ENCODE assay signal across 8 cellular contexts in the genomic region with DNA sequence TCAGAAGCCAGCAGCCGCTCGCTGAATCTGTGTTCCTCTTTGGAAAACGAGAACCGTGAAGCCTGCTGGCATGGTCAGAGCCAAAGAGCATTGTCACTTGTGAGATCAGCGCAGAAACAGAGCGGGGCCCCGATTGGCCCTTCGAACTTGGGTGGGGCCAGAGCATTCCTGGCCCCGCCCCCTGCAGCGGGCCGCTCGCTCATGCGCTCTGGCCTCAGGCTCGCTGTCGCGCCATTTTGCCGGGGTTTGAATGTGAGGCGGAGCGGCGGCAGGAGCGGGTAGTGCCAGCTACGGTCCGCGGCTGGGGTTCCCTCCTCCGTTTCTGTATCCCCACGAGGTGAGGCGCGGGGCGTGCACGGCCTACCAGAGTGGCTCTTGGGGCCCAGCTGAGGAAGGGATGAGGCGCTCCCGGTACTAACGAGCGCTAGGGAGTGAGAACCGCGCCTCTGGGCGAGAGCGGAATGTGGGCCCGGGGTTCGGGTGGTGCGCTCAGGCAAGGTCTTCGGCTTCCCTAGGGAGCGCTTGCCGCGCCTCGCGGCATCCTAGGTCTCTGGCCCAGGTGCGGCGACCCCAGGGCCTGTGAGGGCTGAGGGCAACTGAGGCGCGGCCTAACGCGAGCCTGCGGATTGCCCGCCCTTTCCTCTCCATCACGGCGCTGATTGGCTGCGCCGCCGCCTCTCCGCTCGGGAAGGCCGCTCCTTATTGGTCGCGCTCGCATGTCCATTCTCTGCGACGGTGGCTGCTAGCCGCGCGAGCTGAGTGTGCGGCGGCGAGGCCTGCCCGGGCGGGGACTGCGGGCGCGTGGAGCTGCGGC. TPM values are rescaled to one million over a fixed set of nuclear protein-coding genes. Genes with fewer than 3 reads are reported as not detected.
DNase-seq lines count a peak whose midpoint lies in the region; FAIRE-seq and TF ChIP-seq lines count a peak whose summit lies in the region.

TSS of gene CSE1L (plus strand) at position 226 of the 814 bp plus-strand sequence. CDS start 12,152 bp downstream, outside the sequence.

- CTCF ChIA-PET in activated naive CD4-positive, alpha-beta T cell treated with anti-CD3 and anti-CD28 coated beads for 36 hours (lab: Charles Lee) = interaction anchor here (0.6 to 0.9 kb wide), 2 partner anchors 107 to 171 kb away, joined by 3 to 4 read pairs; no protein-coding TSS in a partner anchor

- peak within 1 kb of the TSS; percentile 71 for H3K4me2 ChIP-seq in neuronal stem cell (ENCODE audit: insufficient read depth, low read length, poor library complexity, severe bottlenecking)

- H3K4me1 ChIP-seq in neuronal stem cell (ENCODE audit: control insufficient read depth in 2 of 2, insufficient read depth in 1 of 2, low read depth in 1 of 2, low read length in 2 of 2) = peaks cover 6 to 11% of the 10 kb centered on the region in 2 donors

- H2BK120ac ChIP-seq in neuronal stem cell (ENCODE audit: low read depth, low read length) = peak within 1 kb of the TSS; percentile 97

- H3K27ac ChIP-seq in neuronal stem cell (replicated peaks; ENCODE audit: low read length) = peak within 1 kb of the TSS; percentile 87

- no peaks in the 10 kb centered on the region for H3K27me3 Mint-ChIP-seq in activated naive CD4-positive, alpha-beta T cell treated with anti-CD3 and anti-CD28 coated beads for 36 hours (ENCODE audit: low read depth)

- peaks cover 34% of the 10 kb centered on the region for H3K36me3 Mint-ChIP-seq in activated naive CD4-positive, alpha-beta T cell treated with anti-CD3 and anti-CD28 coated beads for 36 hours (ENCODE audit: low read depth)

- H3K9me3 Mint-ChIP-seq in activated naive CD4-positive, alpha-beta T cell treated with anti-CD3 and anti-CD28 coated beads for 36 hours = no peaks in the 10 kb centered on the region

- peak within 1 kb of the TSS; percentile 99 for H4K91ac ChIP-seq in neuronal stem cell (ENCODE audit: low read depth, low read length, poor library complexity)

- H3K27me3 ChIP-seq in neuronal stem cell (ENCODE audit: control insufficient read depth in 3 of 3, insufficient read depth in 3 of 3, low read depth in 1 of 3, low read length in 3 of 3) = no peaks in the 10 kb centered on the region

- DNase-seq in GM03348 (ENCODE audit: low spot score) = peak; percentile 99
- peak; percentile 84 for DNase-seq in HFF-Myc (ENCODE audit: extremely low read depth, low read depth)
- DNase-seq in NAMALWA (ENCODE audit: low spot score) = peak; percentile 97
- peak; percentile 98 for DNase-seq in SK-N-DZ (ENCODE audit: low spot score)
- DNase-seq in activated naive CD4-positive, alpha-beta T cell treated with anti-CD3 and anti-CD28 coated beads for 36 hours = peak; percentile 96
- DNase-seq in frontal cortex (ENCODE audit: low spot score in 2 of 2) = peak; percentile 88 to 94
- DNase-seq in neuronal stem cell (ENCODE audit: low spot score) = peak; percentile 95

- H3K23ac ChIP-seq in neuronal stem cell (ENCODE audit: low read depth, low read length, poor library complexity) = peak within 1 kb of the TSS; percentile 100

- no CpG with 5 or more reads among the region's 80 CpGs for WGBS in neuronal stem cell (ENCODE audit: extremely low coverage in 2 of 2, insufficient read length in 2 of 2, insufficient replicate concordance in 1 of 2), 2 donors

- H4K8ac ChIP-seq in neuronal stem cell (ENCODE audit: low read depth, low read length) = peak within 1 kb of the TSS; percentile 92

- peak within 1 kb of the TSS; percentile 99 for H2AK5ac ChIP-seq in neuronal stem cell (ENCODE audit: low read depth, low read length)

- no peak for FAIRE-seq in frontal cortex (lab: Jason Lieb, UNC)

- H2BK5ac ChIP-seq in neuronal stem cell (ENCODE audit: low read length) = peak within 1 kb of the TSS; percentile 99

- H3K4me3 ChIP-seq in HFF-Myc (replicated peaks; ENCODE audit: low read depth, low read length) (peak within 1 kb of the TSS; percentile 90), neuronal stem cell (ENCODE audit: low read length in 2 of 2) (peak within 1 kb of the TSS; percentile 85 to 96)

- peak within 1 kb of the TSS; percentile 58 for H2BK12ac ChIP-seq in neuronal stem cell (ENCODE audit: low read length)

- H3K9me3 ChIP-seq in neuronal stem cell (replicated peaks in 1 of 2; ENCODE audit: control insufficient read depth in 2 of 2, insufficient read depth in 1 of 2, low read depth in 1 of 2, low read length in 2 of 2) = peaks cover 0 to 27% of the 10 kb centered on the region in 2 donors

- H3K4ac ChIP-seq in neuronal stem cell (ENCODE audit: low read length) = peak within 1 kb of the TSS; percentile 100

- peaks cover 3 to 36% of the 10 kb centered on the region in 2 donors for H3K36me3 ChIP-seq in neuronal stem cell (replicated peaks in 1 of 2; ENCODE audit: control insufficient read depth in 2 of 2, insufficient read depth in 2 of 2, low read length in 2 of 2)

- peak within 1 kb of the TSS; percentile 100 for H3K9ac ChIP-seq in neuronal stem cell (ENCODE audit: low read depth, low read length, poor library complexity)

- H2AFZ ChIP-seq in neuronal stem cell (ENCODE audit: low read length) = peak within 1 kb of the TSS; percentile 92

- peaks cover 38% of the 10 kb centered on the region for H3K4me1 Mint-ChIP-seq in activated naive CD4-positive, alpha-beta T cell treated with anti-CD3 and anti-CD28 coated beads for 36 hours (ENCODE audit: low read depth)

- peak within 1 kb of the TSS; percentile 99 for H3K14ac ChIP-seq in neuronal stem cell (ENCODE audit: low read length)

- no peak for TF ChIP-seq CTCF in HFF-Myc (IDR thresholded peaks at IDR 0.05; ENCODE audit: low read depth, low read length, missing control alignments)
- TF ChIP-seq CTCF in subcutaneous adipose tissue (IDR thresholded peaks at IDR 0.05; ENCODE audit: low read depth) = no peak

- peak within 1 kb of the TSS; percentile 98 for H3K4me3 Mint-ChIP-seq in activated naive CD4-positive, alpha-beta T cell treated with anti-CD3 and anti-CD28 coated beads for 36 hours

- intact Hi-C loops in activated naive CD4-positive, alpha-beta T cell treated with anti-CD3 and anti-CD28 coated beads for 36 hours (cut with micrococcal nuclease) = loop anchor here (1.0 to 5.0 kb wide), 7 partner anchors 120 to 284 kb away; partner anchors contain the start of genes ARFGEF2, DDX27 and ZNFX1

- H3K27ac Mint-ChIP-seq in activated naive CD4-positive, alpha-beta T cell treated with anti-CD3 and anti-CD28 coated beads for 36 hours = peak within 1 kb of the TSS; percentile 99

- peak within 1 kb of the TSS; percentile 100 for H3K18ac ChIP-seq in neuronal stem cell (ENCODE audit: low read length)

- peak within 1 kb of the TSS; percentile 100 for H2BK15ac ChIP-seq in neuronal stem cell (ENCODE audit: low read length)

- peaks cover 3% of the 10 kb centered on the region for H3K79me1 ChIP-seq in neuronal stem cell (ENCODE audit: low read depth, low read length)

RNA-seq across cellular contexts. Expression of gene CSE1L, which starts in this region (rescaled TPM):
- 253 and 258 TPM in 2 replicates for polyA plus RNA-seq in SK-N-DZ (2014; cell fraction: cytosol; rRNA removed)
- polyA plus RNA-seq in SK-N-DZ (2014; cell fraction: nucleus; rRNA removed) = 158 and 166 TPM in 2 replicates
- 10 to 100 TPM; 86.1 to 88.9 TPM for total RNA-seq in activated naive CD4-positive, alpha-beta T cell treated with anti-CD3 and anti-CD28 coated beads for 36 hours
- total RNA-seq in frontal cortex (172 TPM), subcutaneous adipose tissue (10 to 100 TPM; 24.3 to 62.0 (median 29.8) TPM)
- polyA plus RNA-seq in neuronal stem cell (2013, experiment 1 of 2) = 136 TPM
- polyA plus RNA-seq in neuronal stem cell (2013, experiment 2 of 2) = 139 TPM

Comparison
In these comparisons a context has a peak if more than half of its experiments do, and no peak if none do; other contexts are left out.
1. Peak in every context shown above with its lines: DNase-seq, H3K4me3 ChIP-seq and H3K27ac ChIP-seq.